ENCODE assay signal across 1 cellular context in genomic region chr1:34924759-34925555, GRCh38.
TF ChIP-seq lines count a peak whose summit lies in the region.

No MANE protein-coding gene starts in this region.

TF ChIP-seq in K562, 482 proteins besides CTCF, POLR2A, EP300 and RAD21 (continued from another document and continues in another):
- TF ChIP-seq ZBTB43 (CRISPR knock-in tag; IDR thresholded peaks at IDR 0.05) (peak; percentile 95), ADNP (tag; IDR thresholded peaks at IDR 0.05) (no peak), ARHGAP35 (IDR thresholded peaks at IDR 0.05; ENCODE audit: partially characterized antibody) (no peak), ZNF511 (CRISPR knock-in tag; IDR thresholded peaks at IDR 0.05) (peak; percentile 100), ZBTB5 (IDR thresholded peaks at IDR 0.05) (no peak), ZKSCAN1 (IDR thresholded peaks at IDR 0.05; ENCODE audit: low read depth, low read length) (no peak), EGR1 (conservative IDR thresholded peaks at IDR 0.05) (no peak), ZNF232 (CRISPR knock-in tag; IDR thresholded peaks at IDR 0.05) (peak; percentile 98), ZBTB12 (CRISPR knock-in tag; IDR thresholded peaks at IDR 0.05) (no peak), PCBP2 (IDR thresholded peaks at IDR 0.05; ENCODE audit: low read depth, low read length, poor library complexity, severe bottlenecking) (no peak), GTF2A2 (tag; IDR thresholded peaks at IDR 0.05) (no peak), SNRNP70 (optimal IDR thresholded peaks at IDR 0.05; ENCODE audit: low read depth, low read length) (no peak), MTA2 (IDR thresholded peaks at IDR 0.05; ENCODE audit: low read depth) (no peak), HDAC8 (tag; IDR thresholded peaks at IDR 0.05) (peak; percentile 73; the same call in 1 of the 2 replicates), RFX7 (CRISPR knock-in tag; IDR thresholded peaks at IDR 0.05) (no peak), ZNF57 (CRISPR knock-in tag; IDR thresholded peaks at IDR 0.05) (no peak), HMGXB4 (CRISPR knock-in tag; IDR thresholded peaks at IDR 0.05) (peak; percentile 96), GATAD2A (IDR thresholded peaks at IDR 0.05) (no peak), NCOA2 (IDR thresholded peaks at IDR 0.05; ENCODE audit: partially characterized antibody in 2 of 2) (no peak), SRSF7 (optimal IDR thresholded peaks at IDR 0.05; ENCODE audit: low read depth, low read length) (no peak), ZNF707 (CRISPR knock-in tag; conservative IDR thresholded peaks at IDR 0.05) (no peak), ZNF316 (IDR thresholded peaks at IDR 0.05) (no peak), ZNF133 (CRISPR knock-in tag; IDR thresholded peaks at IDR 0.05) (no peak), COPS2 (conservative IDR thresholded peaks at IDR 0.05) (no peak), NR2F6 (CRISPR knock-in tag; IDR thresholded peaks at IDR 0.05) (no peak), PHF20 (IDR thresholded peaks at IDR 0.05; ENCODE audit: partially characterized antibody) (no peak), MYNN (IDR thresholded peaks at IDR 0.05) (no peak), MYNN (CRISPR knock-in tag; IDR thresholded peaks at IDR 0.05) (peak; percentile 91), CHCHD3 (CRISPR knock-in tag; IDR thresholded peaks at IDR 0.05) (no peak), CREB3L1 (IDR thresholded peaks at IDR 0.05; ENCODE audit: borderline replicate concordance, low read depth) (no peak), ZNF436 (CRISPR knock-in tag; IDR thresholded peaks at IDR 0.05) (no peak), NR1H2 (CRISPR knock-in tag; IDR thresholded peaks at IDR 0.05) (peak; percentile 94; the same call in 1 of the 2 replicates), SETDB1 (IDR thresholded peaks at IDR 0.05; ENCODE audit: low read length) (no peak), SMARCE1 (IDR thresholded peaks at IDR 0.05) (no peak), ZNF408 (CRISPR knock-in tag; IDR thresholded peaks at IDR 0.05; ENCODE audit: low read depth) (no peak), C11orf30 (IDR thresholded peaks at IDR 0.05; ENCODE audit: low read depth) (no peak), HMBOX1 (IDR thresholded peaks at IDR 0.05) (no peak), IFI16 (CRISPR knock-in tag; IDR thresholded peaks at IDR 0.05) (no peak), E2F1 (CRISPR knock-in tag; IDR thresholded peaks at IDR 0.05) (peak; percentile 97), POLR3G (IDR thresholded peaks at IDR 0.05; ENCODE audit: extremely low read depth, insufficient read length, insufficient replicate concordance) (no peak), ZBTB9 (CRISPR knock-in tag; IDR thresholded peaks at IDR 0.05) (peak; percentile 78; the same call in 1 of the 2 replicates), ZNF584 (CRISPR knock-in tag; IDR thresholded peaks at IDR 0.05; ENCODE audit: low read depth) (peak; percentile 96), CREBBP (IDR thresholded peaks at IDR 0.05; ENCODE audit: low read depth, low read length) (no peak), ZNF239 (CRISPR knock-in tag; IDR thresholded peaks at IDR 0.05) (peak; percentile 81), LCOR (CRISPR knock-in tag; IDR thresholded peaks at IDR 0.05) (peak; percentile 98), TBP (optimal IDR thresholded peaks at IDR 0.05; ENCODE audit: low read depth, low read length) (peak; percentile 14), E2F6 (IDR thresholded peaks at IDR 0.05; ENCODE audit: borderline replicate concordance in 1 of 2, extremely low read depth in 1 of 2, insufficient read depth in 1 of 2, insufficient read length in 1 of 2, low read depth in 1 of 2, low read length in 1 of 2, poor library complexity in 1 of 2, severe bottlenecking in 1 of 2) (no peak), ZNF778 (CRISPR knock-in tag; IDR thresholded peaks at IDR 0.05) (no peak), RBM14 (IDR thresholded peaks at IDR 0.05; ENCODE audit: borderline replicate concordance, insufficient read depth, low read depth, low read length) (no peak), ESRRA (IDR thresholded peaks at IDR 0.05; ENCODE audit: borderline replicate concordance, low read depth) (no peak), HDAC3 (IDR thresholded peaks at IDR 0.05; ENCODE audit: borderline replicate concordance, partially characterized antibody) (no peak), ZNF24 (IDR thresholded peaks at IDR 0.05) (peak; percentile 81; the same call in 1 of the 2 replicates), ZNF174 (CRISPR knock-in tag; IDR thresholded peaks at IDR 0.05) (no peak), THRB (CRISPR knock-in tag; conservative IDR thresholded peaks at IDR 0.05) (peak; percentile 86), THAP12 (CRISPR knock-in tag; IDR thresholded peaks at IDR 0.05) (no peak), ZKSCAN8 (CRISPR knock-in tag; IDR thresholded peaks at IDR 0.05) (0 out of 2 replicates have a peak, but pooled peaks have one; percentile 24), TFAM (CRISPR knock-in tag; conservative IDR thresholded peaks at IDR 0.05) (no peak), ZNF253 (CRISPR knock-in tag; conservative IDR thresholded peaks at IDR 0.05) (no peak)
